Comparison of ENCODE assay signal across 27 cellular contexts in the genomic region with DNA sequence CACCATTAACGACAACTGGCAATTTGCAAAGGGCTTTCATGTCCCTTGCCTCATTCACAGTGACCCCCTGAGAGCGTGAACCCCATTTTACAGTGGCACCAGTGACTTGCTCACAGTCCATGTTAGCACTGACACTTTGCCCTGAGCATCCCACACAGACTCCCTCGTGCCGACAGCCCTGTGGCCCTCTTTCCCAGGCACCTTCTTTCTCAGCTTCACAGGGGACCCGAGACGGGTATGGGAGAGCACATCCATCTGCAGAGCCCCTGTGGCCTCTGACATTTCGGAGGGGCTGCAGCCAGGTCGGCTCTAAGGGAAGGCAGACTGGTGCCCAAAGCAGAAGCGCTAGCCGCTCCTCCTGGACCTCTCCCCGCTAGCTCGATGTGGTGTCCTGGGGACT. TPM values are rescaled to one million over a fixed set of nuclear protein-coding genes. Genes with fewer than 3 reads are reported as not detected.
"Had no signal": no experiment of that assay in that cellular context is flagged by ENCODE, and none has a peak within 500 bp of the region (broad histone marks: within the 10 kb centered on the region; RNA-seq: fewer than 3 reads in every experiment).

No MANE protein-coding gene starts in this region.

- ATAC-seq: activated CD8-positive, alpha-beta memory T cell treated with anti-CD3 and anti-CD28 coated beads, Interleukin-2, amount 10 ng/mL, durations not matched to agents 7 days and 5 days; activated naive CD4-positive, alpha-beta T cell treated with anti-CD3 and anti-CD28 coated beads, Interleukin-2, amount 50 U/mL, for 72 hours; activated naive CD8-positive, alpha-beta T cell treated with anti-CD3 and anti-CD28 coated beads, Interleukin-2, amount 50 U/mL, for 24 hours; activated T-cell treated with anti-CD3 and anti-CD28 coated beads, Interleukin-2, amount 50 U/mL, for 4 hours; body of pancreas; K562; PC-3; SK-N-SH treated with all-trans-retinoic acid at 6 μM for 48 hours had no signal

- H3K27ac ChIP-seq: body of pancreas, SJSA1 had no signal

- H3K27me3 ChIP-seq: ascending aorta, body of pancreas, SJSA1 had no signal

- H3K4me3 ChIP-seq: ascending aorta, body of pancreas, K562, SJSA1 had no signal

- H3K27ac Mint-ChIP-seq: activated B cell treated with CpG ODN at 0.5 μM for 24 hours; activated CD4-positive, alpha-beta memory T cell treated with anti-CD3 and anti-CD28 coated beads for 36 hours; activated CD4-positive, alpha-beta T cell treated with anti-CD3 and anti-CD28 coated beads, Interleukin-2, amount 10 ng/mL, durations not matched to agents 7 days and 5 days; activated CD8-positive, alpha-beta memory T cell treated with anti-CD3 and anti-CD28 coated beads, Interleukin-2, amount 10 ng/mL, durations not matched to agents 7 days and 5 days; activated naive CD8-positive, alpha-beta T cell treated with anti-CD3 and anti-CD28 coated beads, Interleukin-2, amount 50 U/mL, for 24 hours had no signal

- H3K9me3 ChIP-seq: ascending aorta, body of pancreas, SJSA1 had no signal

- H3K36me3 ChIP-seq: SJSA1 had no signal

- DNase-seq: activated B cell treated with CpG ODN at 0.5 μM for 24 hours; activated CD4-positive, alpha-beta memory T cell treated with anti-CD3 and anti-CD28 coated beads for 36 hours; activated CD4-positive, alpha-beta T cell treated with anti-CD3 and anti-CD28 coated beads, Interleukin-2, amount 10 ng/mL, durations not matched to agents 7 days and 5 days; activated CD8-positive, alpha-beta memory T cell treated with anti-CD3 and anti-CD28 coated beads, Interleukin-2, amount 10 ng/mL, durations not matched to agents 7 days and 5 days; activated naive CD4-positive, alpha-beta T cell treated with Interleukin-2 at 50 U/mL for 16 hours; activated naive CD8-positive, alpha-beta T cell treated with anti-CD3 and anti-CD28 coated beads, Interleukin-2, amount 50 U/mL, for 24 hours; activated T-cell treated with anti-CD3 and anti-CD28 coated beads, Interleukin-2, amount 50 U/mL, for 4 hours; amniotic stem cell; body of pancreas; Karpas-422; MM.1S; NCI-H1105; NCI-H1436; NCI-H187; NCI-H2081; NCI-H510A treated with DMSO at 0.1 percent for 48 hours; NCI-H69; PC-3; SHP77; SW 1271; T-helper 9 cell had no signal

- H3K36me3 Mint-ChIP-seq: activated CD8-positive, alpha-beta memory T cell treated with anti-CD3 and anti-CD28 coated beads, Interleukin-2, amount 10 ng/mL, durations not matched to agents 7 days and 5 days; activated naive CD4-positive, alpha-beta T cell treated with anti-CD3 and anti-CD28 coated beads, Interleukin-2, amount 50 U/mL, for 72 hours had no signal

- H3K27me3 Mint-ChIP-seq: activated B cell treated with CpG ODN at 0.5 μM for 24 hours; activated CD4-positive, alpha-beta memory T cell treated with anti-CD3 and anti-CD28 coated beads for 36 hours; activated CD4-positive, alpha-beta T cell treated with anti-CD3 and anti-CD28 coated beads, Interleukin-2, amount 10 ng/mL, durations not matched to agents 7 days and 5 days; activated CD8-positive, alpha-beta memory T cell treated with anti-CD3 and anti-CD28 coated beads, Interleukin-2, amount 10 ng/mL, durations not matched to agents 7 days and 5 days; activated naive CD8-positive, alpha-beta T cell treated with anti-CD3 and anti-CD28 coated beads, Interleukin-2, amount 50 U/mL, for 24 hours had no signal

- H3K4me1 Mint-ChIP-seq: activated B cell treated with CpG ODN at 0.5 μM for 24 hours; activated CD4-positive, alpha-beta T cell treated with anti-CD3 and anti-CD28 coated beads, Interleukin-2, amount 10 ng/mL, durations not matched to agents 7 days and 5 days; activated CD8-positive, alpha-beta memory T cell treated with anti-CD3 and anti-CD28 coated beads, Interleukin-2, amount 10 ng/mL, durations not matched to agents 7 days and 5 days; activated naive CD8-positive, alpha-beta T cell treated with anti-CD3 and anti-CD28 coated beads, Interleukin-2, amount 50 U/mL, for 24 hours had no signal

- H3K9me3 Mint-ChIP-seq: activated B cell treated with CpG ODN at 0.5 μM for 24 hours; activated CD4-positive, alpha-beta memory T cell treated with anti-CD3 and anti-CD28 coated beads for 36 hours; activated CD4-positive, alpha-beta T cell treated with anti-CD3 and anti-CD28 coated beads, Interleukin-2, amount 10 ng/mL, durations not matched to agents 7 days and 5 days; activated naive CD4-positive, alpha-beta T cell treated with anti-CD3 and anti-CD28 coated beads, Interleukin-2, amount 50 U/mL, for 72 hours; activated naive CD8-positive, alpha-beta T cell treated with anti-CD3 and anti-CD28 coated beads, Interleukin-2, amount 50 U/mL, for 24 hours; activated T-cell treated with anti-CD3 and anti-CD28 coated beads, Interleukin-2, amount 50 U/mL, for 4 hours had no signal

- H3K4me3 Mint-ChIP-seq: activated B cell treated with CpG ODN at 0.5 μM for 24 hours; activated CD4-positive, alpha-beta memory T cell treated with anti-CD3 and anti-CD28 coated beads for 36 hours; activated CD4-positive, alpha-beta T cell treated with anti-CD3 and anti-CD28 coated beads, Interleukin-2, amount 10 ng/mL, durations not matched to agents 7 days and 5 days; activated CD8-positive, alpha-beta memory T cell treated with anti-CD3 and anti-CD28 coated beads, Interleukin-2, amount 10 ng/mL, durations not matched to agents 7 days and 5 days; activated naive CD8-positive, alpha-beta T cell treated with anti-CD3 and anti-CD28 coated beads, Interleukin-2, amount 50 U/mL, for 24 hours; activated T-cell treated with anti-CD3 and anti-CD28 coated beads, Interleukin-2, amount 50 U/mL, for 4 hours had no signal

RNA-seq across cellular contexts. Expression of a gene that starts 10.8 kb away (rescaled TPM):
- total RNA-seq: activated B cell treated with CpG ODN at 0.5 μM for 24 hours; activated CD4-positive, alpha-beta memory T cell treated with anti-CD3 and anti-CD28 coated beads for 36 hours; activated CD4-positive, alpha-beta T cell treated with anti-CD3 and anti-CD28 coated beads, Interleukin-2, amount 10 ng/mL, durations not matched to agents 7 days and 5 days; activated CD8-positive, alpha-beta memory T cell treated with anti-CD3 and anti-CD28 coated beads, Interleukin-2, amount 10 ng/mL, durations not matched to agents 7 days and 5 days; activated naive CD4-positive, alpha-beta T cell treated with anti-CD3 and anti-CD28 coated beads, Interleukin-2, amount 50 U/mL, for 72 hours; activated T-cell treated with anti-CD3 and anti-CD28 coated beads, Interleukin-2, amount 50 U/mL, for 4 hours; T-helper 1 cell treated with Interleukin-12 subunit alpha and Interleukin-12 subunit beta and Interleukin-4 antibody, amounts not matched to agents 30 ng/mL and 1 ng/mL, for 36 hours had no signal
